ENCODE assay signal across 8 cellular contexts in the genomic region with DNA sequence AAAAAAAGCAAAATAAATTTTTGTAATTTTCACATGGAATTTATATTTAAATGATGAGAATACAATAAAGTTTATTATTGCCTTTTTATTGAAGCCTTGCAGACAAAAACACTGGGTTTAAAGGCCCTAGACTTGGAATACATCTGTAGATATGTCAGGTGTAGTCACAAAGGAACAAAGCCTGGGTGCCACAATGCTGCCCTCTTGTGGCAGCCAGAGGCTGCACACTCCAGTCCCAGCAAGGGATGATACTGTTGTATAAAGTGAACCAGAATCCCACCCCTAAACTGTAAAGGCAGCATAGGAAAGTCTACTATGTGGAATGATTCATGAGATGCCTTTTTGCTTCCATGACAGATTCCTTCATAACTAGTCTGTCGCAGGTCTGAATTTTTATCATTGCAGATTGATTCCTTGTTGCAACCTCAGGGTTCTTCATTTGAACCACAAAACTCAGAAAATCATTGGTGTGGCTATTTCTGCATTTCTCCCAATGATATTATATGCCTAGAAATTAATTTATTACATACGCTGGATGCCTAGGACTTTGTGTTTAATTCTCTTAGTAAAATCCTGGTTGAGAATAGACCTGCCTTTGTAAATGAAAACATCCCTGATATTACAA. TPM values are rescaled to one million over a fixed set of nuclear protein-coding genes. Genes with fewer than 3 reads are reported as not detected.
DNase-seq lines count a peak whose midpoint lies in the region; ATAC-seq and TF ChIP-seq lines count a peak whose summit lies in the region.

No MANE protein-coding gene starts in this region.

- peaks cover 2% of the 10 kb centered on the region for H3K4me1 Mint-ChIP-seq in progenitor cell of endocrine pancreas (ENCODE audit: low read depth)

- intact Hi-C loops in vagina (cut with DNase I): no loop called here

- H3K27ac ChIP-seq in vagina: no peak overlapping the region

- H3K9me3 ChIP-seq in vagina: no peaks in the 10 kb centered on the region

- no peak overlapping the region for H3K4me3 Mint-ChIP-seq in progenitor cell of endocrine pancreas (ENCODE audit: low read depth)

- TF ChIP-seq POLR2A in vagina (IDR thresholded peaks at IDR 0.05): no peak

- no peaks in the 10 kb centered on the region for H3K27me3 ChIP-seq in vagina

- TF ChIP-seq CTCF in progenitor cell of endocrine pancreas (IDR thresholded peaks at IDR 0.05; ENCODE audit: unreplicated experiment): peak; percentile 97
- TF ChIP-seq CTCF in vagina (IDR thresholded peaks at IDR 0.05): peak; percentile 76 to 83 (median 82)

- DNase-seq in EL: peak; percentile 65
- peak; percentile 8 for DNase-seq in SHP77 treated with DMSO at 0.1 percent for 48 hours (lab: John Stamatoyannopoulos, UW)
- peak; percentile 41 for DNase-seq in activated gamma-delta T cell treated with anti-CD3 and anti-CD28 coated beads, Interleukin-2, amount 50 U/mL, for 16 hours (ENCODE audit: low read depth)
- DNase-seq in glomerular visceral epithelial cell (ENCODE audit: extremely low spot score): peak; percentile 71
- peak; percentile 37 for DNase-seq in progenitor cell of endocrine pancreas (ENCODE audit: low spot score, unreplicated experiment)
- DNase-seq in vagina (ENCODE audit: extremely low spot score in 2 of 2): no peak

- peak; percentile 91 for TF ChIP-seq RAD21 in Ishikawa (IDR thresholded peaks at IDR 0.05; ENCODE audit: low read depth)

- no peak for TF ChIP-seq EP300 in Ishikawa (IDR thresholded peaks at IDR 0.05; ENCODE audit: borderline replicate concordance)

- H3K27me3 Mint-ChIP-seq in progenitor cell of endocrine pancreas: no peaks in the 10 kb centered on the region

- no peak overlapping the region for H3K27ac Mint-ChIP-seq in progenitor cell of endocrine pancreas

- H3K9me3 Mint-ChIP-seq in progenitor cell of endocrine pancreas (ENCODE audit: low read depth): no peaks in the 10 kb centered on the region

- H3K36me3 ChIP-seq in vagina: no peaks in the 10 kb centered on the region

- H3K4me3 ChIP-seq in vagina: no peak overlapping the region

- peaks cover 6% of the 10 kb centered on the region for H3K36me3 Mint-ChIP-seq in progenitor cell of endocrine pancreas (ENCODE audit: insufficient read depth)

- peak; percentile 94 for ATAC-seq in GM21576 (IDR thresholded peaks at IDR 0.05; ENCODE audit: unreplicated experiment)

- no peaks in the 10 kb centered on the region for H3K4me1 ChIP-seq in vagina

TF ChIP-seq in Ishikawa, 13 proteins besides CTCF, POLR2A, EP300 and RAD21:
- TF ChIP-seq EGR1 (IDR thresholded peaks at IDR 0.05): no peak
- TF ChIP-seq TCF12 (IDR thresholded peaks at IDR 0.05; ENCODE audit: low read depth): no peak
- no peak for TF ChIP-seq ZBTB7A (IDR thresholded peaks at IDR 0.05; ENCODE audit: low read depth)
- TF ChIP-seq TAF1 (IDR thresholded peaks at IDR 0.05; ENCODE audit: low read depth): no peak
- TF ChIP-seq CREB1 (IDR thresholded peaks at IDR 0.05; ENCODE audit: low read depth): no peak
- no peak for TF ChIP-seq CEBPB (IDR thresholded peaks at IDR 0.05)
- no peak for TF ChIP-seq MAX (IDR thresholded peaks at IDR 0.05)
- TF ChIP-seq, protein P1, sequence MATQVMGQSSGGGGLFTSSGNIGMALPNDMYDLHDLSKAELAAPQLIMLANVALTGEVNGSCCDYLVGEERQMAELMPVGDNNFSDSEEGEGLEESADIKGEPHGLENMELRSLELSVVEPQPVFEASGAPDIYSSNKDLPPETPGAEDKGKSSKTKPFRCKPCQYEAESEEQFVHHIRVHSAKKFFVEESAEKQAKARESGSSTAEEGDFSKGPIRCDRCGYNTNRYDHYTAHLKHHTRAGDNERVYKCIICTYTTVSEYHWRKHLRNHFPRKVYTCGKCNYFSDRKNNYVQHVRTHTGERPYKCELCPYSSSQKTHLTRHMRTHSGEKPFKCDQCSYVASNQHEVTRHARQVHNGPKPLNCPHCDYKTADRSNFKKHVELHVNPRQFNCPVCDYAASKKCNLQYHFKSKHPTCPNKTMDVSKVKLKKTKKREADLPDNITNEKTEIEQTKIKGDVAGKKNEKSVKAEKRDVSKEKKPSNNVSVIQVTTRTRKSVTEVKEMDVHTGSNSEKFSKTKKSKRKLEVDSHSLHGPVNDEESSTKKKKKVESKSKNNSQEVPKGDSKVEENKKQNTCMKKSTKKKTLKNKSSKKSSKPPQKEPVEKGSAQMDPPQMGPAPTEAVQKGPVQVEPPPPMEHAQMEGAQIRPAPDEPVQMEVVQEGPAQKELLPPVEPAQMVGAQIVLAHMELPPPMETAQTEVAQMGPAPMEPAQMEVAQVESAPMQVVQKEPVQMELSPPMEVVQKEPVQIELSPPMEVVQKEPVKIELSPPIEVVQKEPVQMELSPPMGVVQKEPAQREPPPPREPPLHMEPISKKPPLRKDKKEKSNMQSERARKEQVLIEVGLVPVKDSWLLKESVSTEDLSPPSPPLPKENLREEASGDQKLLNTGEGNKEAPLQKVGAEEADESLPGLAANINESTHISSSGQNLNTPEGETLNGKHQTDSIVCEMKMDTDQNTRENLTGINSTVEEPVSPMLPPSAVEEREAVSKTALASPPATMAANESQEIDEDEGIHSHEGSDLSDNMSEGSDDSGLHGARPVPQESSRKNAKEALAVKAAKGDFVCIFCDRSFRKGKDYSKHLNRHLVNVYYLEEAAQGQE (IDR thresholded peaks at IDR 0.05; ENCODE audit: low read depth): no peak
- no peak for TF ChIP-seq NFIC (IDR thresholded peaks at IDR 0.05)
- no peak for TF ChIP-seq USF1 (IDR thresholded peaks at IDR 0.05)
- no peak for TF ChIP-seq FOXM1 (IDR thresholded peaks at IDR 0.05; ENCODE audit: borderline replicate concordance, low read depth)
- TF ChIP-seq TEAD4 (IDR thresholded peaks at IDR 0.05): no peak
- no peak for TF ChIP-seq YY1 (IDR thresholded peaks at IDR 0.05; ENCODE audit: low read depth)

RNA-seq across cellular contexts. Expression of gene MAK, which starts 37.0 kb away (rescaled TPM):
- 1.3 TPM in 2 replicates for total RNA-seq in progenitor cell of endocrine pancreas
- total RNA-seq in vagina: 0.25 TPM

RNA-seq across cellular contexts. Expression of gene TMEM14B, which starts 53.7 kb away (rescaled TPM):
- total RNA-seq in progenitor cell of endocrine pancreas (52.7 and 56.2 TPM in 2 replicates), vagina (40.5 TPM)

Comparison
In these comparisons a context has a peak if more than half of its experiments do, and no peak if none do; other contexts are left out.
1. DNase-seq: peak in EL (single experiment), SHP77 treated with DMSO at 0.1 percent for 48 hours (single experiment), activated gamma-delta T cell treated with anti-CD3 and anti-CD28 coated beads, Interleukin-2, amount 50 U/mL, for 16 hours (single experiment), glomerular visceral epithelial cell (single experiment) and progenitor cell of endocrine pancreas (single experiment); none in vagina (0 of 2).